8 cellular contexts compared by ENCODE assay signal in the genomic region with DNA sequence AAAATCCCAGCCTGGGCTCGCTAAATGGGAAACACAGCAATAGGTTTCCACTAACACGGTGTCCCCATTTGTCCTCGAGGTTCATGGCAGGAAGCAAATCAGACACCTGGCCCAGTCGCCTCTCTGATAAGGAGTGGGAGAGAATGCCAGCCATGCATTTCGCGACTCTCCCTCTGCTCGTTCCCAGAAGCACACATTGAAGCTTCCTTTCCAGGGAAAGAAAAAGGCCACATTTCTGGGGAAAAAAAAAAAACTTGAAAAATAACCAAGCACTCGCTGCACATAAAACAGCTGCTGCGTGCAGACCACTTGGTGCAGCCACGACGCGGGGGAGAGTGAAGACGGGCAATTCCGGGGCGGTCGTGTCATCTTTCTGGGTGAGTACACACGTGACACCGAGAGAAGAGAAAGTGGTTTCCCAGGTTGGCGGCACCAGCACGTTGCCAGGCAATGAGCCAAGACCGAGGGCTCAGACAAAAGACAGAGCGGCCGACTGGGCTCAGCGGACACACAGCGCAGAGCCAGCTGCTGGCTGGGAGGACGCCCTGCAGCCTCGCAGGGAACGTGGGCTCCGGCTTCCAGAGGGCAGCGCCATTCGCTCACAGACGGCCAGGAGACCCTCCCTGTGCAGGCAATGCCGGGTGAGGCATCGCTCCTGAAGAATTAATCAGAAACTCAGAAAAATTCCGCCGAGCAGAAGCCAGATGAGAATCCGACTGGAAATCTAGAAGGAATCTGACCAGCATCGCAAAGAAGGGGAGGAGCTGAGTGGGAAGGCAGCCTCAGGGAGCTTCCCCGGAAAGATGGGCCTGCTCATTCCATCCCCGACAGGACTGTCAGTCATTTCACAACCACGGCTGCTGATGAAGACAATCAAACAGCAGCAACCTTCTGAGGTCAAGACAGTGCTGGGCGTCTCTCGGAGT.
DNase-seq lines count a peak whose midpoint lies in the region; TF ChIP-seq lines count a peak whose summit lies in the region.

No MANE protein-coding gene starts in this region.

- no peak overlapping the region for H3K4ac ChIP-seq in trophoblast cell (ENCODE audit: low read depth, low read length)

- no peaks in the 10 kb centered on the region for H3K27me3 ChIP-seq in trophoblast cell (ENCODE audit: insufficient read depth, low read length)

- peak; percentile 71 for DNase-seq in DMS 273 (lab: John Stamatoyannopoulos, UW; ENCODE audit: unreplicated experiment)
- DNase-seq in NCI-H1048 (lab: John Stamatoyannopoulos, UW) = peak; percentile 58
- DNase-seq in fibroblast of the conjunctiva (ENCODE audit: low read depth) = peak; percentile 47
- peak; percentile 94 to 96 for DNase-seq in trophoblast cell
- no peak for DNase-seq in middle frontal gyrus (ENCODE audit: extremely low spot score, low spot score)
- DNase-seq in RKO (ENCODE audit: low spot score) = no peak
- DNase-seq in NCI-H2081 (lab: John Stamatoyannopoulos, UW) = no peak

- no peak overlapping the region for H3K18ac ChIP-seq in trophoblast cell (ENCODE audit: low read length)

- H3K9me3 ChIP-seq in trophoblast cell (ENCODE audit: insufficient read depth, low read depth, low read length) = peaks cover 2% of the 10 kb centered on the region

- H3K36me3 ChIP-seq in trophoblast cell (ENCODE audit: control insufficient read depth in 1 of 2, insufficient read depth in 2 of 2, low read length in 2 of 2) = no peaks in the 10 kb centered on the region

- peak overlapping the region; percentile 51 for H2BK12ac ChIP-seq in trophoblast cell (ENCODE audit: low read length)

- H4K8ac ChIP-seq in trophoblast cell (ENCODE audit: low read depth, low read length) = no peak overlapping the region

- no peak overlapping the region for H3K9ac ChIP-seq in trophoblast cell (ENCODE audit: low read length)

- no peak overlapping the region for H4K12ac ChIP-seq in trophoblast cell (ENCODE audit: low read depth, low read length)

- H4K91ac ChIP-seq in trophoblast cell (ENCODE audit: low read depth, low read length) = peak overlapping the region; percentile 32

- peak overlapping the region; percentile 27 for H3K14ac ChIP-seq in trophoblast cell (ENCODE audit: low read length)

- peak overlapping the region; percentile 14 for H2BK120ac ChIP-seq in trophoblast cell (ENCODE audit: insufficient read depth, low read length, poor library complexity)

- WGBS in trophoblast cell (ENCODE audit: extremely low coverage, insufficient coverage, insufficient read length) = no CpG with 5 or more reads among the region's 43 CpGs

- H3K23ac ChIP-seq in trophoblast cell (ENCODE audit: low read length) = no peak overlapping the region

- H3K27ac ChIP-seq in trophoblast cell (ENCODE audit: low read depth, low read length) = peak overlapping the region; percentile 53

- H2AFZ ChIP-seq in trophoblast cell (ENCODE audit: insufficient read depth, low read length, poor library complexity) = no peak overlapping the region

- peak; percentile 21; the same call in 1 of the 2 replicates for TF ChIP-seq CTCF in WI38 (IDR thresholded peaks at IDR 0.05; ENCODE audit: low read depth, low read length)

- peaks cover 3 to 5% of the 10 kb centered on the region in 2 experiments for H3K4me1 ChIP-seq in trophoblast cell (ENCODE audit: control insufficient read depth in 1 of 2, insufficient read depth in 2 of 2, low read length in 2 of 2)

- no peaks in the 10 kb centered on the region for H3K79me2 ChIP-seq in trophoblast cell (ENCODE audit: control insufficient read depth, insufficient read depth, low read length, poor library complexity)

- H2AK5ac ChIP-seq in trophoblast cell (ENCODE audit: low read length) = no peak overlapping the region

- H3K79me1 ChIP-seq in trophoblast cell (ENCODE audit: low read length) = peaks cover 3% of the 10 kb centered on the region

- H2BK5ac ChIP-seq in trophoblast cell (ENCODE audit: low read depth, low read length, poor library complexity) = no peak overlapping the region

- peak overlapping the region; percentile 42 for H3K4me3 ChIP-seq in WI38 (ENCODE audit: low read depth, low read length)
- H3K4me3 ChIP-seq in trophoblast cell (ENCODE audit: low read depth, low read length) = no peak overlapping the region

- no peak overlapping the region for H3K4me2 ChIP-seq in trophoblast cell (ENCODE audit: low read length)

Comparison
In these comparisons a context has a peak if more than half of its experiments do, and no peak if none do; other contexts are left out.
1. DNase-seq: peak in DMS 273 (single experiment), NCI-H1048 (single experiment), fibroblast of the conjunctiva (single experiment) and trophoblast cell (2 of 2); none in middle frontal gyrus (single experiment), RKO (single experiment) and NCI-H2081 (0 of 2).